27 cellular contexts compared by ENCODE assay signal in genomic region chr2:69061518-69061917, GRCh38. TPM values are rescaled to one million over a fixed set of nuclear protein-coding genes. Genes with fewer than 3 reads are reported as not detected.
A peak's percentile ranks its signal among the peaks of the same experiment; 100 is the strongest.
DNase-seq lines count a peak whose midpoint lies in the region; ATAC-seq, FAIRE-seq and TF ChIP-seq lines count a peak whose summit lies in the region.
"Had no signal": no experiment of that assay in that cellular context is flagged by ENCODE, and none has a peak within 500 bp of the region (broad histone marks: within the 10 kb centered on the region; RNA-seq: fewer than 3 reads in every experiment).

No MANE protein-coding gene starts in this region.

- no peaks in the 10 kb centered on the region for H4K20me1 ChIP-seq in HepG2 (ENCODE audit: insufficient read depth, low read length)

- H3K36me3 ChIP-seq in HepG2 (replicated peaks in 1 of 2; ENCODE audit: control insufficient read depth in 1 of 2, insufficient read depth in 2 of 2, low read length in 2 of 2) = no peaks in the 10 kb centered on the region
- H3K36me3 ChIP-seq: BE2C, lower lobe of right lung had no signal

- peak overlapping the region; percentile 31 to 46; a peak in 4 of 6 replicates for H3K27ac ChIP-seq in A549
- peak overlapping the region; percentile 48 for H3K27ac ChIP-seq in HepG2 (ENCODE audit: extremely low read length, insufficient read depth, low read length)
- H3K27ac ChIP-seq: body of pancreas, lower lobe of right lung had no signal

- H3K4me2 ChIP-seq in A549 = peak overlapping the region; percentile 59
- peak overlapping the region; percentile 50 for H3K4me2 ChIP-seq in HepG2 (ENCODE audit: low read depth, low read length)

- TF ChIP-seq RAD21 in A549 (conservative IDR thresholded peaks at IDR 0.05 in 1 of 2, IDR thresholded peaks at IDR 0.05 in 1 of 2) (no peak), HepG2 (CRISPR knock-in tag; IDR thresholded peaks at IDR 0.05) (no peak)

- no peaks in the 10 kb centered on the region for H3K79me2 ChIP-seq in HepG2 (ENCODE audit: insufficient read depth, low read length)

- FAIRE-seq in A549 (lab: Jason Lieb, UNC) (peak; percentile 90), HepG2 (lab: Jason Lieb, UNC) (no peak), RCC 7860 (lab: Jason Lieb, UNC) (no peak)
- FAIRE-seq: kidney had no signal

- DNase-seq in A549 (ENCODE audit: low read depth in 1 of 2, low spot score in 1 of 2) = no peak
- peak; percentile 15 for DNase-seq in OCI-M1 (lab: John Stamatoyannopoulos, UW)
- DNase-seq in cardiac fibroblast (ENCODE audit: low read depth in 2 of 2) = peak in 1 of 2 donors; percentile 23
- DNase-seq in HepG2 (ENCODE audit: low spot score) = no peak
- DNase-seq in LoVo (ENCODE audit: low spot score) = no peak
- DNase-seq in DMS153 (lab: John Stamatoyannopoulos, UW) = no peak
- DNase-seq in RCC 7860 (ENCODE audit: low spot score) = no peak
- no peak for DNase-seq in dermis blood vessel endothelial cell
- DNase-seq: activated CD4-positive, alpha-beta T cell treated with anti-CD3 and anti-CD28 coated beads for 48 hours; activated gamma-delta T cell treated with Interleukin-2 at 50 U/mL for 16 hours; activated T-cell treated with anti-CD3 and anti-CD28 coated beads, Interleukin-2, amount 50 U/mL, for 4 hours; BE2C; CD8-positive, alpha-beta memory T cell; DMS 273 treated with DMSO at 0.1 percent for 48 hours; effector memory CD8-positive, alpha-beta T cell; kidney; lower lobe of right lung; NCI-H2081; NCI-H226; NCI-H82; nephron progenitor cell; stimulated activated CD4-positive, alpha-beta T cell treated with anti-CD3 and anti-CD28 coated beads, Interleukin-2, amount 100 ng/mL, for 24 hours; T-helper 2 cell; trophoblast cell had no signal

- intact Hi-C loops in HepG2 (cut with micrococcal nuclease; ENCODE audit: unreplicated experiment) = no loop called here

- TF ChIP-seq EP300 in A549 (IDR thresholded peaks at IDR 0.05) (no peak), HepG2 (IDR thresholded peaks at IDR 0.05; ENCODE audit: low read depth in 2 of 2, low read length in 2 of 2) (no peak), HepG2 (CRISPR knock-in tag; IDR thresholded peaks at IDR 0.05; ENCODE audit: borderline replicate concordance) (no peak)

- H2AFZ ChIP-seq in HepG2 (ENCODE audit: low read length) = no peak overlapping the region

- H3K9ac ChIP-seq in HepG2 (ENCODE audit: insufficient read depth, low read depth, low read length) = no peak overlapping the region

- ATAC-seq in A549 = peak in 1 of 2 experiments; percentile 14; a peak in 1 of 6 replicates
- no peak for ATAC-seq in HepG2
- ATAC-seq: activated T-cell treated with anti-CD3 and anti-CD28 coated beads, Interleukin-2, amount 50 U/mL, for 4 hours; body of pancreas; effector memory CD8-positive, alpha-beta T cell; esophagus mucosa; lower lobe of right lung; SK-N-SH treated with all-trans-retinoic acid at 6 μM for 48 hours had no signal

- TF ChIP-seq CTCF in A549 (IDR thresholded peaks at IDR 0.05) (no peak; the same call in 2 of the 3 replicates), cardiac fibroblast (IDR thresholded peaks at IDR 0.05; ENCODE audit: low read depth, low read length) (peak; percentile 3), HepG2 (CRISPR knock-in tag; IDR thresholded peaks at IDR 0.05) (no peak)

- POLR2A ChIA-PET in A549 (lab: Yijun Ruan, JAX) = no interaction called here
- POLR2A ChIA-PET in HepG2 (lab: Yijun Ruan, JAX) = interaction anchor here (2.4 kb wide), 1 partner anchor 21 kb away, joined by 11 read pairs; no protein-coding TSS in a partner anchor

- H3K27me3 ChIP-seq in HepG2 (ENCODE audit: control insufficient read depth in 1 of 2, insufficient read depth in 2 of 2, low read length in 2 of 2) = no peaks in the 10 kb centered on the region
- H3K27me3 ChIP-seq: BE2C, body of pancreas had no signal

- CTCF ChIA-PET in A549 (lab: Yijun Ruan, JAX) = interaction anchor here (0.6 to 2.2 kb wide), 4 partner anchors 9 to 245 kb away, joined by 3 to 8 read pairs (median 4); no protein-coding TSS in a partner anchor
- CTCF ChIA-PET in HepG2 (lab: Yijun Ruan, JAX; ENCODE audit: low intra/inter-chr PET ratio, low total read pairs) = no interaction called here

- H3K4me1 ChIP-seq in A549 (peaks cover 34% of the 10 kb centered on the region), HepG2 (ENCODE audit: insufficient read depth, low read length) (peaks cover 35% of the 10 kb centered on the region)
- H3K4me1 ChIP-seq: BE2C had no signal

- H3K9me3 ChIP-seq in A549 (peaks cover 3% of the 10 kb centered on the region; the same call in 1 of the 3 replicates), HepG2 (ENCODE audit: low read length) (peaks cover 7% of the 10 kb centered on the region; the same call in 1 of the 2 replicates)
- H3K9me3 ChIP-seq: BE2C, body of pancreas, lower lobe of right lung had no signal

- in situ Hi-C loops in HepG2 (cut with HindIII; ENCODE audit: extremely low pct_ligation_motif_present, low pct_unique_long_range_greater_than_20kb) = no loop called here

- TF ChIP-seq POLR2A in A549 (IDR thresholded peaks at IDR 0.05; ENCODE audit: low read length) (no peak), HepG2 (IDR thresholded peaks at IDR 0.05; ENCODE audit: insufficient read depth in 1 of 2, low read depth in 2 of 2, low read length in 2 of 2) (no peak)

- H3K4me3 ChIP-seq in A549 (no peak overlapping the region), cardiac fibroblast (replicated peaks in 1 of 2; ENCODE audit: low read depth in 2 of 2, low read length in 2 of 2) (no peak overlapping the region), HepG2 (replicated peaks in 1 of 3; ENCODE audit: insufficient read depth in 1 of 3, low read depth in 2 of 3, low read length in 3 of 3) (no peak overlapping the region; a peak in 1 of 6 replicates)
- H3K4me3 ChIP-seq: body of pancreas, lower lobe of right lung had no signal

- BruUV-seq in HepG2 (replicated peaks; lab: Mats Ljungman, UMichigan) = no TSS peak

TF ChIP-seq in A549, 52 proteins besides CTCF, POLR2A, EP300 and RAD21 (continues in another document):
- TF ChIP-seq HOXB5 (CRISPR knock-in tag; IDR thresholded peaks at IDR 0.05) (no peak), SREBF2 (IDR thresholded peaks at IDR 0.05) (no peak), ATOH8 (CRISPR knock-in tag; IDR thresholded peaks at IDR 0.05; ENCODE audit: low read depth) (no peak), SMC3 (IDR thresholded peaks at IDR 0.05) (no peak)

TF ChIP-seq in HepG2, 621 proteins besides CTCF, POLR2A, EP300 and RAD21:
- TF ChIP-seq ZBTB3 (CRISPR knock-in tag; IDR thresholded peaks at IDR 0.05; ENCODE audit: borderline replicate concordance, low read depth) (0 out of 2 replicates have a peak, but pooled peaks have one; percentile 44), RFX1 (IDR thresholded peaks at IDR 0.05) (no peak)
TF ChIP-seq in HepG2: peak in this region for 1.

RNA-seq across cellular contexts. Expression of gene ANTXR1, which starts 48.5 kb away (rescaled TPM):
- polyA plus RNA-seq in A549 (2011; rRNA removed) (150 and 161 TPM in 2 replicates), A549 (2017; fragmentation: RNase III; extraction: RNeasy Plus Mini Kit Qiagen cat#74134 plus additional on column Dnase treatment) (192 to 194 TPM (median 192 TPM) in 3 replicates), HepG2 (2011; rRNA removed) (3.6 and 4.5 TPM in 2 replicates)
- 122 and 157 TPM in 2 replicates for polyA plus RNA-seq in A549 (2012; cell fraction: cytosol; rRNA removed)
- polyA plus RNA-seq in A549 (2012; cell fraction: nucleus; rRNA removed) = 116 and 163 TPM in 2 replicates
- polyA minus RNA-seq in A549 (2011; rRNA and poly(A)+ RNA removed) = 99.9 and 120 TPM in 2 replicates
- total RNA-seq in HepG2 (2016; rRNA removed; fragmentation: Illumina TruSeq; extraction: Trizol) (9.2 and 12.7 TPM in 2 replicates), dermis blood vessel endothelial cell (0.42 and 0.68 TPM in 2 replicates)
- total RNA-seq in HepG2 (2016; cell fraction: cytosol; rRNA removed; fragmentation: Illumina TruSeq; extraction: Trizol; ENCODE audit: low read depth) = 1.9 and 2.4 TPM in 2 replicates
- total RNA-seq in HepG2 (2016; cell fraction: insoluble cytoplasmic fraction; rRNA removed; fragmentation: Illumina TruSeq; extraction: Trizol) = 7.7 and 13.3 TPM in 2 replicates
- total RNA-seq in HepG2 (2016; cell fraction: membrane; rRNA removed; fragmentation: Illumina TruSeq; extraction: Trizol) = 8.7 TPM in 2 replicates
- total RNA-seq in HepG2 (2016; cell fraction: nucleus; rRNA removed; fragmentation: Illumina TruSeq; extraction: Trizol) = 25.0 and 27.3 TPM in 2 replicates
- 2.8 and 3.6 TPM in 2 replicates for polyA plus RNA-seq in HepG2 (2011; cell fraction: cytosol; rRNA removed)
- 4.9 and 6.2 TPM in 2 replicates for polyA plus RNA-seq in HepG2 (2011; cell fraction: nucleus; rRNA removed)
- polyA plus RNA-seq in HepG2 (2012) = 5.4 and 5.7 TPM in 2 replicates
- polyA plus RNA-seq in HepG2 (2016; cell fraction: cytosol; fragmentation: Illumina TruSeq; extraction: Trizol; ENCODE audit: low read depth) = 2.8 TPM in 2 replicates
- 13.7 and 15.0 TPM in 2 replicates for polyA plus RNA-seq in HepG2 (2016; cell fraction: insoluble cytoplasmic fraction; fragmentation: Illumina TruSeq; extraction: Trizol; ENCODE audit: low read depth)
- polyA plus RNA-seq in HepG2 (2016; cell fraction: membrane; fragmentation: Illumina TruSeq; extraction: Trizol; ENCODE audit: low read depth) = 7.6 and 7.7 TPM in 2 replicates
- polyA plus RNA-seq in HepG2 (2016; cell fraction: nucleus; fragmentation: Illumina TruSeq; extraction: Trizol; ENCODE audit: insufficient read depth, low read depth) = 30.8 and 33.8 TPM in 2 replicates
- polyA minus RNA-seq in HepG2 (2011; rRNA and poly(A)+ RNA removed; ENCODE audit: low replicate concordance) = 9.6 and 50.4 TPM in 2 replicates
- 5.2 and 6.2 TPM in 2 replicates for polyA minus RNA-seq in HepG2 (2011; cell fraction: cytosol; rRNA and poly(A)+ RNA removed)
- polyA minus RNA-seq in HepG2 (2011; cell fraction: nucleus; rRNA and poly(A)+ RNA removed) = 12.5 and 14.8 TPM in 2 replicates
- polyA plus RNA-seq: CD8-positive, alpha-beta memory T cell had no signal
